ENCODE assay signal across 10 cellular contexts in the genomic region with DNA sequence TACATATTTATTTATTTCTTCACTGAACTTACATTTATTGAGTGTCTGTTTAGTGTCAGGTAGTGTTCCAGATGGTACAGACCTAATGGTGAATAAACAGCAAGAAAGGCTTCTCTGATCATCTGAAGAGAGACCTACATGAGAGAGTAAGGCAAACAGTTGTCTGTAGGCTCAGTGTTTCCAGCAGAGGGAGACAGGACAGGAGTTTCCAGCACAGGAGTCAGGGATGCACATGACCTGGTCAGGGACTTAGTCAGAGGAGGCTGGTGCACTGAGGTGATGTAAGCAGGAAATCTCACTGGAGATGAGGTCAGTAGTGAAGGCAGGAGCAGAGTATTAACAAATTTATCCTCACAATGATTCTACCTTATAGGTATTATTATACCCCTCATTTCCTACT.
A peak's percentile ranks its signal among the peaks of the same experiment; 100 is the strongest.
DNase-seq lines count a peak whose midpoint lies in the region; ATAC-seq and TF ChIP-seq lines count a peak whose summit lies in the region.
"Had no signal": no experiment of that assay in that cellular context is flagged by ENCODE, and none has a peak within 500 bp of the region (broad histone marks: within the 10 kb centered on the region; RNA-seq: fewer than 3 reads in every experiment).

No MANE protein-coding gene starts in this region.

- H3K9me3 ChIP-seq in Panc1 (ENCODE audit: control insufficient read depth, insufficient read depth, low read depth, low read length) = no peaks in the 10 kb centered on the region
- H3K9me3 ChIP-seq: vagina had no signal

- BruUV-seq in Panc1 (replicated peaks; lab: Mats Ljungman, UMichigan) = no TSS peak

- H3K4me3 Mint-ChIP-seq in activated CD4-positive, alpha-beta memory T cell treated with anti-CD3 and anti-CD28 coated beads, Interleukin-2, amount 10 ng/mL, durations not matched to agents 7 days and 5 days = no peak overlapping the region
- H3K4me3 Mint-ChIP-seq: activated T-cell treated with anti-CD3 and anti-CD28 coated beads, Interleukin-2, amount 50 U/mL, for 24 hours had no signal

- peaks cover 6% of the 10 kb centered on the region for H3K9me3 Mint-ChIP-seq in activated CD4-positive, alpha-beta memory T cell treated with anti-CD3 and anti-CD28 coated beads, Interleukin-2, amount 10 ng/mL, durations not matched to agents 7 days and 5 days

- no peaks in the 10 kb centered on the region for H3K36me3 ChIP-seq in Panc1 (ENCODE audit: control insufficient read depth, insufficient read depth, low read length)
- H3K36me3 ChIP-seq: vagina had no signal

- intact Hi-C loops in Panc1 (cut with micrococcal nuclease; ENCODE audit: unreplicated experiment) = no loop called here

- ATAC-seq in Panc1 = no peak
- ATAC-seq in GM21825 (IDR thresholded peaks at IDR 0.05; ENCODE audit: unreplicated experiment) = no peak
- ATAC-seq: Right ventricle myocardium inferior had no signal

- no peaks in the 10 kb centered on the region for H3K36me3 Mint-ChIP-seq in activated CD4-positive, alpha-beta memory T cell treated with anti-CD3 and anti-CD28 coated beads, Interleukin-2, amount 10 ng/mL, durations not matched to agents 7 days and 5 days (ENCODE audit: low read depth)

- H3K27me3 ChIP-seq in Panc1 (ENCODE audit: control insufficient read depth, insufficient read depth, low read length) = no peaks in the 10 kb centered on the region
- H3K27me3 ChIP-seq: vagina had no signal

- CTCF ChIA-PET in Panc1 (lab: Charles Lee) = no interaction called here
- CTCF ChIA-PET in activated CD4-positive, alpha-beta memory T cell treated with anti-CD3 and anti-CD28 coated beads, Interleukin-2, amount 10 ng/mL, durations not matched to agents 7 days and 5 days (lab: Charles Lee) = no interaction called here

- H3K27ac Mint-ChIP-seq in activated CD4-positive, alpha-beta memory T cell treated with anti-CD3 and anti-CD28 coated beads, Interleukin-2, amount 10 ng/mL, durations not matched to agents 7 days and 5 days = no peak overlapping the region
- H3K27ac Mint-ChIP-seq: activated T-cell treated with anti-CD3 and anti-CD28 coated beads, Interleukin-2, amount 50 U/mL, for 24 hours had no signal

- H3K4me3 ChIP-seq in Panc1 (ENCODE audit: low read depth in 2 of 2, low read length in 2 of 2) (no peak overlapping the region), epithelial cell of esophagus (ENCODE audit: low read length) (no peak overlapping the region)
- H3K4me3 ChIP-seq: vagina had no signal

- H3K27me3 Mint-ChIP-seq in activated CD4-positive, alpha-beta memory T cell treated with anti-CD3 and anti-CD28 coated beads, Interleukin-2, amount 10 ng/mL, durations not matched to agents 7 days and 5 days = no peaks in the 10 kb centered on the region
- H3K27me3 Mint-ChIP-seq: activated T-cell treated with anti-CD3 and anti-CD28 coated beads, Interleukin-2, amount 50 U/mL, for 24 hours had no signal

- TF ChIP-seq CTCF in Panc1 (IDR thresholded peaks at IDR 0.05) (peak; percentile 14; the same call in 1 of the 2 replicates), epithelial cell of esophagus (IDR thresholded peaks at IDR 0.05; ENCODE audit: insufficient read depth, low read depth, low read length, missing control alignments) (no peak), GM13977 (IDR thresholded peaks at IDR 0.05; ENCODE audit: extremely low read depth, insufficient read depth, missing control alignments) (no peak)

- peak; percentile 63 for DNase-seq in HPDE6-E6E7 (ENCODE audit: extremely low spot score)
- no peak for DNase-seq in Panc1 (ENCODE audit: low read depth, low spot score)
- DNase-seq in epithelial cell of esophagus (ENCODE audit: low read depth) = peak; percentile 37
- peak; percentile 52 for DNase-seq in non-pigmented ciliary epithelial cell (ENCODE audit: low read depth)
- no peak for DNase-seq in GM13977 (ENCODE audit: low spot score)
- no peak for DNase-seq in activated CD4-positive, alpha-beta memory T cell treated with anti-CD3 and anti-CD28 coated beads, Interleukin-2, amount 10 ng/mL, durations not matched to agents 7 days and 5 days
- DNase-seq: activated T-cell treated with anti-CD3 and anti-CD28 coated beads, Interleukin-2, amount 50 U/mL, for 24 hours had no signal

- no peaks in the 10 kb centered on the region for H3K4me1 Mint-ChIP-seq in activated CD4-positive, alpha-beta memory T cell treated with anti-CD3 and anti-CD28 coated beads, Interleukin-2, amount 10 ng/mL, durations not matched to agents 7 days and 5 days

- POLR2A ChIA-PET in Panc1 (lab: Charles Lee) = no interaction called here
- POLR2A ChIA-PET in activated CD4-positive, alpha-beta memory T cell treated with anti-CD3 and anti-CD28 coated beads, Interleukin-2, amount 10 ng/mL, durations not matched to agents 7 days and 5 days (lab: Charles Lee) = no interaction called here

- H3K27ac ChIP-seq in Panc1 (ENCODE audit: low read length) = no peak overlapping the region
- H3K27ac ChIP-seq: vagina had no signal

- no peaks in the 10 kb centered on the region for H3K4me1 ChIP-seq in Panc1 (ENCODE audit: control insufficient read depth, insufficient read depth, low read length)
- H3K4me1 ChIP-seq: vagina had no signal

- in situ Hi-C loops in Panc1 (cut with HindIII; ENCODE audit: low pct_unique_long_range_greater_than_20kb, low sequenced_read_pairs) = no loop called here
- in situ Hi-C loops in GM13977 (cut with MboI; ENCODE audit: low pct_unique_long_range_greater_than_20kb, low sequenced_read_pairs, unreplicated experiment) = no loop called here

Comparison
In these comparisons a context has a peak if more than half of its experiments do, and no peak if none do; other contexts are left out.
1. DNase-seq: peak in HPDE6-E6E7 (single experiment), epithelial cell of esophagus (single experiment) and non-pigmented ciliary epithelial cell (single experiment); none in Panc1 (single experiment), GM13977 (single experiment) and activated CD4-positive, alpha-beta memory T cell treated with anti-CD3 and anti-CD28 coated beads, Interleukin-2, amount 10 ng/mL, durations not matched to agents 7 days and 5 days (single experiment).